ENCODE assay signal across 13 cellular contexts in the genomic region with DNA sequence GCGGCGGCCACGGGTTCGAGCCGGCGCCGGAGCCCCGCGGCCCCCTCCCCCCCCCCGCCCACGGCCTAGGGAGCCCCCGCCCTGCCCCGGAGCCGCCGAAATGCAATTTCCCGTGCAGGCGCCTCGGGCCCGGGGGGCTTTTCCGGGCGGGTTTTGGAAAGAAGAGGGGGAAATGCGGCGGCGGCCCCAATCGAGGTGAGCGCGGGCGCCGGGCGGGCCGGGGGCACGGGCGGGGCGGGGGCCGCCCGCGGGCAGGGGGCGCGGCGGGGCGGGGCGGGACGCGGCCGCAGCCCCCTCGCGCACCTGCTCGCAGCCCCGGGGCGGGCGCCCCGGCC. TPM values are rescaled to one million over a fixed set of nuclear protein-coding genes. Genes with fewer than 3 reads are reported as not detected.
DNase-seq lines count a peak whose midpoint lies in the region; ATAC-seq and TF ChIP-seq lines count a peak whose summit lies in the region.
"Had no signal": no experiment of that assay in that cellular context is flagged by ENCODE, and none has a peak within 500 bp of the region (broad histone marks: within the 10 kb centered on the region; RNA-seq: fewer than 3 reads in every experiment).

No MANE protein-coding gene starts in this region.

- H3K36me3 ChIP-seq in SK-N-SH (replicated peaks in 1 of 2; ENCODE audit: control insufficient read depth in 1 of 2, insufficient read depth in 2 of 2, low read length in 1 of 2) (no peaks in the 10 kb centered on the region), testis (ENCODE audit: low read depth, missing control alignments) (no peaks in the 10 kb centered on the region)

- no peak for ATAC-seq in SK-N-SH treated with all-trans-retinoic acid at 6 μM for 48 hours
- ATAC-seq in activated B cell treated with CpG ODN at 0.5 μM for 24 hours (ENCODE audit: low read depth) = no peak
- no peak for ATAC-seq in HG03342 (IDR thresholded peaks at IDR 0.05; ENCODE audit: unreplicated experiment)
- ATAC-seq in GM18870 (IDR thresholded peaks at IDR 0.05; ENCODE audit: unreplicated experiment) = no peak

- H3K9me2 ChIP-seq in SK-N-SH = no peaks in the 10 kb centered on the region

- no peaks in the 10 kb centered on the region for H3K9me3 Mint-ChIP-seq in activated B cell treated with CpG ODN at 0.5 μM for 24 hours

- H2AFZ ChIP-seq in SK-N-SH (ENCODE audit: low read depth) = no peak overlapping the region

- peak overlapping the region in 1 of 2 experiments; percentile 71; a peak in 2 of 4 replicates for H3K27ac ChIP-seq in SK-N-SH (ENCODE audit: low read depth in 2 of 2, low read length in 1 of 2)
- no peak overlapping the region for H3K27ac ChIP-seq in testis
- H3K27ac ChIP-seq: 22Rv1 had no signal

- no peak overlapping the region for H3K27ac Mint-ChIP-seq in activated B cell treated with CpG ODN at 0.5 μM for 24 hours

- TF ChIP-seq RAD21 in SK-N-SH (IDR thresholded peaks at IDR 0.05; ENCODE audit: low read length) = no peak

- H3K9ac ChIP-seq in SK-N-SH = peak overlapping the region; percentile 74; the same call in 1 of the 2 replicates

- WGBS in SK-N-SH (ENCODE audit: low lambda C conversion rate) = no CpG with 5 or more reads among the region's 52 CpGs
- no CpG with 5 or more reads among the region's 52 CpGs for WGBS in testis, 2 donors

- peak overlapping the region; percentile 87; the same call in 1 of the 2 replicates for H3K4me2 ChIP-seq in SK-N-SH

- POLR2A ChIA-PET in SK-N-SH (lab: Yijun Ruan, JAX) (interaction anchor here (1.7 kb wide), 1 partner anchor 26 kb away, joined by 4 read pairs; no protein-coding TSS in a partner anchor), activated B cell treated with CpG ODN at 0.5 μM for 24 hours (lab: Charles Lee) (interaction anchor here (0.6 to 1.0 kb wide), 4 partner anchors 59 to 259 kb away, joined by 3 to 5 read pairs (median 4); a partner anchor contains a TSS)

- peaks cover 23% of the 10 kb centered on the region; the same call in 1 of the 2 replicates for H3K79me2 ChIP-seq in SK-N-SH (ENCODE audit: insufficient read depth)

- H3K4me3 ChIP-seq in SK-N-SH (ENCODE audit: low read depth in 2 of 2, low read length in 1 of 2) = peak overlapping the region in 1 of 2 experiments; percentile 59; a peak in 2 of 4 replicates
- peak overlapping the region; percentile 45 for H3K4me3 ChIP-seq in iPS-18c (ENCODE audit: insufficient read depth, low read depth, low read length)
- H3K4me3 ChIP-seq in testis = peak overlapping the region; percentile 58 to 60

- H3K36me3 Mint-ChIP-seq in activated B cell treated with CpG ODN at 0.5 μM for 24 hours (ENCODE audit: low read depth) = no peaks in the 10 kb centered on the region

- H3K9me3 ChIP-seq in SK-N-SH (no peaks in the 10 kb centered on the region), iPS-18c (ENCODE audit: control insufficient read depth, insufficient read depth, low read length) (no peaks in the 10 kb centered on the region), testis (no peaks in the 10 kb centered on the region)

- DNase-seq in SK-N-SH (no peak), activated B cell treated with CpG ODN at 0.5 μM for 24 hours (no peak), testis (no peak), NCI-H146 treated with DMSO at 0.1 percent for 48 hours (lab: John Stamatoyannopoulos, UW; ENCODE audit: unreplicated experiment) (no peak)
- DNase-seq: islet precursor cell, NCI-H748 treated with DMSO at 0.1 percent for 48 hours had no signal

- no peak for TF ChIP-seq CTCF in SK-N-SH (IDR thresholded peaks at IDR 0.05)
- TF ChIP-seq CTCF in activated B cell treated with CpG ODN at 0.5 μM for 24 hours (IDR thresholded peaks at IDR 0.05) = no peak
- TF ChIP-seq CTCF in testis (IDR thresholded peaks at IDR 0.05) = no peak

- H3K27me3 Mint-ChIP-seq in activated B cell treated with CpG ODN at 0.5 μM for 24 hours = peaks cover 35% of the 10 kb centered on the region
- H3K27me3 Mint-ChIP-seq: brain had no signal

- peak overlapping the region; percentile 38 for H3K4me3 Mint-ChIP-seq in activated B cell treated with CpG ODN at 0.5 μM for 24 hours

- peaks cover 30% of the 10 kb centered on the region for H3F3A ChIP-seq in SK-N-SH (replicated peaks; ENCODE audit: insufficient read depth)

- H4K20me1 ChIP-seq in SK-N-SH (ENCODE audit: insufficient read depth) = no peaks in the 10 kb centered on the region

- H3K4me1 ChIP-seq in SK-N-SH (ENCODE audit: control insufficient read depth in 1 of 2, insufficient read depth in 2 of 2, low read depth in 1 of 2, low read length in 1 of 2) = peaks cover 9 to 20% of the 10 kb centered on the region in 2 experiments; a peak in 3 of 4 replicates
- peaks cover 11% of the 10 kb centered on the region for H3K4me1 ChIP-seq in testis

- TF ChIP-seq POLR2A in testis (IDR thresholded peaks at IDR 0.05) = no peak

- no peaks in the 10 kb centered on the region for H3K27me3 ChIP-seq in SK-N-SH (ENCODE audit: insufficient read depth)
- no peaks in the 10 kb centered on the region for H3K27me3 ChIP-seq in testis

- intact Hi-C loops in activated B cell treated with CpG ODN at 0.5 μM for 24 hours (cut with micrococcal nuclease) = no loop called here
- intact Hi-C loops in testis (cut with DNase I; ENCODE audit: low total_unique reads) = loop anchor here (10.0 kb wide), 1 partner anchor 80 kb away; no protein-coding TSS in a partner anchor

- peaks cover 28% of the 10 kb centered on the region for H3K4me1 Mint-ChIP-seq in activated B cell treated with CpG ODN at 0.5 μM for 24 hours

- CTCF ChIA-PET in SK-N-SH (lab: Yijun Ruan, JAX) (interaction anchor here (0.7 to 8.2 kb wide), 7 partner anchors 14 to 207 kb away, joined by 3 to 133 read pairs (median 7); a partner anchor contains a TSS), activated B cell treated with CpG ODN at 0.5 μM for 24 hours (lab: Charles Lee) (interaction anchor here (1.4 kb wide), 1 partner anchor 82 kb away, joined by 3 read pairs; no protein-coding TSS in a partner anchor)

- no peak for TF ChIP-seq EP300 in SK-N-SH (IDR thresholded peaks at IDR 0.05; ENCODE audit: borderline replicate concordance in 1 of 2, low read depth in 1 of 2, low read length in 1 of 2)

TF ChIP-seq in SK-N-SH, 30 proteins besides CTCF, POLR2A, EP300 and RAD21 (continues in another document):
- TF ChIP-seq GABPA (IDR thresholded peaks at IDR 0.05; ENCODE audit: low read depth) (no peak), RXRA (IDR thresholded peaks at IDR 0.05; ENCODE audit: borderline replicate concordance, low read depth) (no peak), FOXM1 (IDR thresholded peaks at IDR 0.05; ENCODE audit: low read depth) (no peak), CHD2 (IDR thresholded peaks at IDR 0.05; ENCODE audit: low read length, partially characterized antibody) (no peak), GATA2 (CRISPR knock-in tag; IDR thresholded peaks at IDR 0.05) (no peak), NRF1 (IDR thresholded peaks at IDR 0.05; ENCODE audit: low read depth, low read length) (no peak), SMC3 (IDR thresholded peaks at IDR 0.05; ENCODE audit: low read depth, low read length) (no peak)
- TF ChIP-seq, protein P1, sequence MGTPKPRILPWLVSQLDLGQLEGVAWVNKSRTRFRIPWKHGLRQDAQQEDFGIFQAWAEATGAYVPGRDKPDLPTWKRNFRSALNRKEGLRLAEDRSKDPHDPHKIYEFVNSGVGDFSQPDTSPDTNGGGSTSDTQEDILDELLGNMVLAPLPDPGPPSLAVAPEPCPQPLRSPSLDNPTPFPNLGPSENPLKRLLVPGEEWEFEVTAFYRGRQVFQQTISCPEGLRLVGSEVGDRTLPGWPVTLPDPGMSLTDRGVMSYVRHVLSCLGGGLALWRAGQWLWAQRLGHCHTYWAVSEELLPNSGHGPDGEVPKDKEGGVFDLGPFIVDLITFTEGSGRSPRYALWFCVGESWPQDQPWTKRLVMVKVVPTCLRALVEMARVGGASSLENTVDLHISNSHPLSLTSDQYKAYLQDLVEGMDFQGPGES (IDR thresholded peaks at IDR 0.05; ENCODE audit: low read depth, low read length) = no peak

TF ChIP-seq in SK-N-SH treated with all-trans-retinoic acid at 6 μM for 48 hours, 23 proteins besides CTCF, POLR2A, EP300 and RAD21:
- no peak for TF ChIP-seq ZNF70 (CRISPR knock-in tag; IDR thresholded peaks at IDR 0.05)
- TF ChIP-seq, protein P2, sequence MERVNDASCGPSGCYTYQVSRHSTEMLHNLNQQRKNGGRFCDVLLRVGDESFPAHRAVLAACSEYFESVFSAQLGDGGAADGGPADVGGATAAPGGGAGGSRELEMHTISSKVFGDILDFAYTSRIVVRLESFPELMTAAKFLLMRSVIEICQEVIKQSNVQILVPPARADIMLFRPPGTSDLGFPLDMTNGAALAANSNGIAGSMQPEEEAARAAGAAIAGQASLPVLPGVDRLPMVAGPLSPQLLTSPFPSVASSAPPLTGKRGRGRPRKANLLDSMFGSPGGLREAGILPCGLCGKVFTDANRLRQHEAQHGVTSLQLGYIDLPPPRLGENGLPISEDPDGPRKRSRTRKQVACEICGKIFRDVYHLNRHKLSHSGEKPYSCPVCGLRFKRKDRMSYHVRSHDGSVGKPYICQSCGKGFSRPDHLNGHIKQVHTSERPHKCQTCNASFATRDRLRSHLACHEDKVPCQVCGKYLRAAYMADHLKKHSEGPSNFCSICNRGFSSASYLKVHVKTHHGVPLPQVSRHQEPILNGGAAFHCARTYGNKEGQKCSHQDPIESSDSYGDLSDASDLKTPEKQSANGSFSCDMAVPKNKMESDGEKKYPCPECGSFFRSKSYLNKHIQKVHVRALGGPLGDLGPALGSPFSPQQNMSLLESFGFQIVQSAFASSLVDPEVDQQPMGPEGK (CRISPR knock-in tag; IDR thresholded peaks at IDR 0.05; ENCODE audit: borderline replicate concordance) = no peak

RNA-seq across cellular contexts. Expression of a gene that starts 11.7 kb away (rescaled TPM):
- polyA plus RNA-seq in SK-N-SH (2012; rRNA removed) (0.53 and 0.57 TPM in 2 replicates), testis (ENCODE audit: insufficient read depth, low read depth, low replicate concordance) (9.3 TPM)
- 0.63 and 0.71 TPM in 2 replicates for polyA plus RNA-seq in SK-N-SH (2012; cell fraction: cytosol; rRNA removed)
- 1.7 and 4.4 TPM in 2 replicates for polyA plus RNA-seq in SK-N-SH (2012; cell fraction: nucleus; rRNA removed)
- total RNA-seq in activated B cell treated with CpG ODN at 0.5 μM for 24 hours (not detected in 2 replicates), testis (10 to 100 TPM; 14.5 to 18.6 TPM)
- total RNA-seq: HT1080 had no signal

RNA-seq across cellular contexts. Expression of a gene that starts 40.7 kb away (rescaled TPM):
- polyA plus RNA-seq in SK-N-SH (2012; rRNA removed) (1.5 and 1.8 TPM in 2 replicates), testis (ENCODE audit: insufficient read depth, low read depth, low replicate concordance) (17.8 TPM)
- polyA plus RNA-seq in SK-N-SH (2012; cell fraction: cytosol; rRNA removed) = 0.51 and 0.89 TPM in 2 replicates
- polyA plus RNA-seq in SK-N-SH (2012; cell fraction: nucleus; rRNA removed) = 5.1 and 5.3 TPM in 2 replicates
- total RNA-seq in activated B cell treated with CpG ODN at 0.5 μM for 24 hours (1.2 and 2.0 TPM in 2 replicates), testis (10 to 100 TPM; 26.3 to 48.9 TPM)

RNA-seq across cellular contexts. Expression of a gene that starts 40.8 kb away (rescaled TPM):
- polyA plus RNA-seq in SK-N-SH (2012; rRNA removed) (18.7 and 24.2 TPM in 2 replicates), testis (ENCODE audit: insufficient read depth, low read depth, low replicate concordance) (31.0 TPM)
- polyA plus RNA-seq in SK-N-SH (2012; cell fraction: cytosol; rRNA removed) = 8.1 and 13.2 TPM in 2 replicates
- 97.6 and 109 TPM in 2 replicates for polyA plus RNA-seq in SK-N-SH (2012; cell fraction: nucleus; rRNA removed)
- total RNA-seq in activated B cell treated with CpG ODN at 0.5 μM for 24 hours (32.4 and 35.6 TPM in 2 replicates), testis (10 to 100 TPM; 56.6 to 62.7 TPM)

Comparison
In these comparisons a context has a peak if more than half of its experiments do, and no peak if none do; other contexts are left out.
1. RNA of a gene that starts 11.7 kb away (total RNA-seq): 14.5 to 18.6 TPM in testis; not detected in activated B cell treated with CpG ODN at 0.5 μM for 24 hours; every median in the first group is over 10 times any median in the second.